ENCODE assay signal across 22 cellular contexts in the genomic region with DNA sequence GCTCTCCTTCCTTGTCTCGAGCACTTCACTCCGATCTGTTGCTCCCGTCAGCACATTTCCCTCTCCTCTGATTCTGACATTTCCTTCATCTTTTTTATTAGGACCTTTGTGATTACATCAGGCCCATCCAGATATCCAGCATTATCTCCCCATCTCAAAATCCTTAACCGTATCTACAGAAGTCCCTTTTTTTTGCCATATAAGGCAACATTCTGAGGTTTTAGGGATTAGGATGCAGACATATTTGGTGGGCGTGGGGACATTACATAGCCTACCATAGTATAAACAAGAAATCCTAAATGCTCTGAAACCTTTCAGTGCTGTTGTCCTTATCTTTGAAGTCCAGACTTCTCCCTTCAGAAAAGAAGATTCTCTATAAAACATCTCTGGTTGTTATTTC.
"Had no signal": no experiment of that assay in that cellular context is flagged by ENCODE, and none has a peak within 500 bp of the region (broad histone marks: within the 10 kb centered on the region; RNA-seq: fewer than 3 reads in every experiment).

No MANE protein-coding gene starts in this region.

- H3K4me3 Mint-ChIP-seq: activated CD8-positive, alpha-beta T cell treated with anti-CD3 and anti-CD28 coated beads, Interleukin-2, amount 10 ng/mL, durations not matched to agents 7 days and 5 days; activated T-cell treated with anti-CD3 and anti-CD28 coated beads, Interleukin-2, amount 50 U/mL, for 72 hours; endodermal cell; natural killer cell had no signal

- H3K27me3 ChIP-seq: dorsolateral prefrontal cortex, left lung, transverse colon, vagina had no signal

- H3K9me3 ChIP-seq: mucosa of descending colon, transverse colon, vagina had no signal

- H3K36me3 ChIP-seq: left lung, transverse colon, vagina had no signal

- H3K4me1 Mint-ChIP-seq: natural killer cell had no signal

- ATAC-seq: activated CD8-positive, alpha-beta T cell treated with anti-CD3 and anti-CD28 coated beads, Interleukin-2, amount 10 ng/mL, durations not matched to agents 7 days and 5 days; activated naive CD4-positive, alpha-beta T cell treated with anti-CD3 and anti-CD28 coated beads, Interleukin-2, amount 50 U/mL, for 72 hours; activated T-cell treated with anti-CD3 and anti-CD28 coated beads, Interleukin-2, amount 50 U/mL, for 72 hours; left lung; mucosa of descending colon; natural killer cell; stimulated activated naive CD8-positive, alpha-beta T cell treated with anti-CD3 and anti-CD28 coated beads, Interleukin-15, Interleukin-2, amounts not matched to agents 100 U/mL and 50 U/mL, for 24 hours had no signal

- DNase-seq: activated CD4-positive, alpha-beta T cell treated with anti-CD3 and anti-CD28 coated beads for 4 hours; activated CD8-positive, alpha-beta memory T cell treated with anti-CD3 and anti-CD28 coated beads, Interleukin-2, amount 50 U/mL, for 4 hours; activated CD8-positive, alpha-beta T cell treated with anti-CD3 and anti-CD28 coated beads, Interleukin-2, amount 10 ng/mL, durations not matched to agents 7 days and 5 days; activated gamma-delta T cell; activated T-cell treated with anti-CD3 and anti-CD28 coated beads, Interleukin-2, amount 50 U/mL, for 72 hours; amniotic stem cell; dorsolateral prefrontal cortex; endodermal cell; kidney; left lung; mammary epithelial cell; mucosa of descending colon; natural killer cell; stimulated activated CD4-positive, alpha-beta T cell treated with anti-CD3 and anti-CD28 coated beads, Interleukin-4, amount 100 ng/mL, for 24 hours; stimulated activated CD8-positive, alpha-beta memory T cell treated with anti-CD3 and anti-CD28 coated beads, Interleukin-4, amount 100 ng/mL, for 48 hours; stimulated activated naive CD8-positive, alpha-beta T cell treated with anti-CD3 and anti-CD28 coated beads, Interleukin-15, Interleukin-2, amounts not matched to agents 100 U/mL and 50 U/mL, for 24 hours; T-helper 9 cell; transverse colon had no signal

- H3K27ac ChIP-seq: dorsolateral prefrontal cortex, left lung, skin epidermis, transverse colon, vagina, VCaP had no signal

- H3K4me3 ChIP-seq: dorsolateral prefrontal cortex, left lung, mucosa of descending colon, skin epidermis, transverse colon, vagina had no signal

- H3K27ac Mint-ChIP-seq: activated CD8-positive, alpha-beta T cell treated with anti-CD3 and anti-CD28 coated beads, Interleukin-2, amount 10 ng/mL, durations not matched to agents 7 days and 5 days; activated naive CD4-positive, alpha-beta T cell treated with anti-CD3 and anti-CD28 coated beads, Interleukin-2, amount 50 U/mL, for 72 hours; activated T-cell treated with anti-CD3 and anti-CD28 coated beads, Interleukin-2, amount 50 U/mL, for 72 hours; endodermal cell; natural killer cell had no signal

- H3K4me1 ChIP-seq: left lung, transverse colon, vagina had no signal

- H3K36me3 Mint-ChIP-seq: activated naive CD4-positive, alpha-beta T cell treated with anti-CD3 and anti-CD28 coated beads, Interleukin-2, amount 50 U/mL, for 72 hours; natural killer cell had no signal
